ENCODE assay signal across 10 cellular contexts in the genomic region with DNA sequence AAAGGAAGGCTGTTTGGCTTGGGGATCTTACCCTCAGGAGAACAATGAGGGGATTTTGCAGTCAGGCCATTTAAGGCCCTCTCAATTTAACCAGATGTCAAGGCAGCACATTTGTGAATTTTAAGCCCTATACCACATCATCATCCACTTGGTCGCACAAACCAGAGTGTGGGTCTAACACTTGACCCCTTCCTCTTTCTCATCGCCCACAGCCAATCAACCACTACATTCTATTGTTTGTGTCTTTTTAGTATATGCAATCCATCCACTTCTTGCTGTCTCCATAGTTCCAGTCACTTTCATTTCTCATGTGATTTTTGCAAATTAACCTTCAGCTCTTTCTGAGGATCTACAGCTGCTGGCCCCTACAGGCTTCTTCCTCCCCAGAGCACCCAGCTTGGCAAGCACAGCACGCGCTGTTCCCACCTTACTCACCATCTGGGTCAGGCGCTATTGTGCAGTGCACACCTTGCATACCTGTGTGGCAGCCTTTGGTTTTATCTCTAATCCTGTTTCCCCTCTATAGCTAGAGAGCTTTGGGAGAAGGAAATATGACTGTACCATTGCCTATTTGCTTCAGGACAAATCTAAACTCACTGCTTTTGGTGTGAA.
"Had no signal": no experiment of that assay in that cellular context is flagged by ENCODE, and none has a peak within 500 bp of the region (broad histone marks: within the 10 kb centered on the region; RNA-seq: fewer than 3 reads in every experiment).

No MANE protein-coding gene starts in this region.

- H3K27ac Mint-ChIP-seq: activated naive CD4-positive, alpha-beta T cell treated with anti-CD3 and anti-CD28 coated beads for 36 hours; activated naive CD8-positive, alpha-beta T cell treated with anti-CD3 and anti-CD28 coated beads, Interleukin-2, amount 50 U/mL, for 24 hours; activated T-helper 17 cell treated with anti-CD3 and anti-CD28 coated beads, Interleukin-2, amount 50 U/mL, for 72 hours; stimulated activated effector memory CD8-positive, alpha-beta T cell treated with anti-CD3 and anti-CD28 coated beads, Interleukin-12 subunit alpha, Interleukin-12 subunit beta, amount 100 ng/mL, for 72 hours had no signal

- H3K36me3 Mint-ChIP-seq: stimulated activated effector memory CD8-positive, alpha-beta T cell treated with anti-CD3 and anti-CD28 coated beads, Interleukin-12 subunit alpha, Interleukin-12 subunit beta, amount 100 ng/mL, for 72 hours had no signal

- H3K36me3 ChIP-seq: thyroid gland, uterus had no signal

- H3K4me3 Mint-ChIP-seq: activated naive CD4-positive, alpha-beta T cell treated with anti-CD3 and anti-CD28 coated beads for 36 hours; activated naive CD8-positive, alpha-beta T cell treated with anti-CD3 and anti-CD28 coated beads, Interleukin-2, amount 50 U/mL, for 24 hours; activated T-helper 17 cell treated with anti-CD3 and anti-CD28 coated beads, Interleukin-2, amount 50 U/mL, for 72 hours; stimulated activated effector memory CD8-positive, alpha-beta T cell treated with anti-CD3 and anti-CD28 coated beads, Interleukin-12 subunit alpha, Interleukin-12 subunit beta, amount 100 ng/mL, for 72 hours had no signal

- DNase-seq: activated naive CD4-positive, alpha-beta T cell treated with anti-CD3 and anti-CD28 coated beads for 36 hours; activated naive CD8-positive, alpha-beta T cell treated with anti-CD3 and anti-CD28 coated beads, Interleukin-2, amount 50 U/mL, for 24 hours; aorta; islet precursor cell; mammary epithelial cell; posterior cingulate gyrus; thyroid gland; uterus had no signal

- ATAC-seq: activated naive CD8-positive, alpha-beta T cell treated with anti-CD3 and anti-CD28 coated beads, Interleukin-2, amount 50 U/mL, for 24 hours; activated T-helper 17 cell treated with anti-CD3 and anti-CD28 coated beads, Interleukin-2, amount 50 U/mL, for 72 hours; stimulated activated effector memory CD8-positive, alpha-beta T cell treated with anti-CD3 and anti-CD28 coated beads, Interleukin-12 subunit alpha, Interleukin-12 subunit beta, amount 100 ng/mL, for 72 hours had no signal

- H3K27me3 ChIP-seq: thyroid gland, uterus had no signal

- H3K4me3 ChIP-seq: thyroid gland, uterus had no signal

- H3K9me3 Mint-ChIP-seq: activated naive CD4-positive, alpha-beta T cell treated with anti-CD3 and anti-CD28 coated beads for 36 hours; activated naive CD8-positive, alpha-beta T cell treated with anti-CD3 and anti-CD28 coated beads, Interleukin-2, amount 50 U/mL, for 24 hours; activated T-helper 17 cell treated with anti-CD3 and anti-CD28 coated beads, Interleukin-2, amount 50 U/mL, for 72 hours; stimulated activated effector memory CD8-positive, alpha-beta T cell treated with anti-CD3 and anti-CD28 coated beads, Interleukin-12 subunit alpha, Interleukin-12 subunit beta, amount 100 ng/mL, for 72 hours had no signal
